ENCODE assay signal across 28 cellular contexts in the genomic region with DNA sequence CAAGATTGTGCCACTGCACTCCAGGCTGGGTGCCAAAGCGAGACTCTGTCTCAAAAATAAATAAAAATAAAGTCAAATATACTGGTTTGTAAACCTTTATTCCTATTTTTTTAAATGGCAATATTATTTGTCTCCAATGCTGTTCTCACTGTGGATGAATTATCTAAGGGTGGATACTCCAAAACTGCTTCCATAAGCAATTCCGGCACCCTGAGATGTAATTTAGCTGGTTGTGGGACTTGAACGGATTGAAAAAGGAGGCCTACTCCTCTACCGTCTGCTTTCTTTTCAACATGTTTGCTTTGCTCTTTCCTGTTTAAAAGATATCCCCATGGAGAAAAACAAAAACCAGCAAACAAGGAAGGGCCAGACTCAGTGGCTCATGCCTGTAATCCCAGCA.
"Had no signal": no experiment of that assay in that cellular context is flagged by ENCODE, and none has a peak within 500 bp of the region (broad histone marks: within the 10 kb centered on the region; RNA-seq: fewer than 3 reads in every experiment).

No MANE protein-coding gene starts in this region.

- H3K9ac ChIP-seq: neural progenitor cell, parathyroid adenoma had no signal

- H3K4me2 ChIP-seq: neural progenitor cell, smooth muscle cell had no signal

- H3K4me1 ChIP-seq: neural progenitor cell, parathyroid adenoma, psoas muscle, spleen, suprapubic skin, testis, tibial artery, transverse colon, upper lobe of right lung, uterus had no signal

- DNase-seq: natural killer cell; occipital lobe; ovary; posterior cingulate gyrus; psoas muscle; right cardiac atrium; spleen; stimulated activated CD4-positive, alpha-beta T cell treated with anti-CD3 and anti-CD28 coated beads, Interleukin-12 subunit alpha, Interleukin-12 subunit beta, amount 100 ng/mL, for 4 hours; stimulated activated CD4-positive, alpha-beta T cell treated with anti-CD3 and anti-CD28 coated beads, Interleukin-1b, Interleukin-23, amount 100 ng/mL, for 48 hours; stimulated activated CD4-positive, alpha-beta T cell treated with anti-CD3 and anti-CD28 coated beads, Interleukin-4, amount 100 ng/mL, for 1 hour; stimulated activated CD4-positive, alpha-beta T cell treated with anti-CD3 and anti-CD28 coated beads, Interleukin-4, amount 100 ng/mL, for 4 hours; stimulated activated CD8-positive, alpha-beta memory T cell treated with anti-CD3 and anti-CD28 coated beads, Interleukin-4, amount 100 ng/mL, for 48 hours; stimulated activated naive CD4-positive, alpha-beta T cell; stimulated activated naive CD8-positive, alpha-beta T cell treated with anti-CD3 and anti-CD28 coated beads, Interleukin-15, amount 100 ng/mL, for 72 hours; stimulated activated naive CD8-positive, alpha-beta T cell treated with anti-CD3 and anti-CD28 coated beads, Interleukin-15, Interleukin-2, amounts not matched to agents 100 U/mL and 50 U/mL, for 24 hours; substantia nigra; testis; tibial artery; transverse colon; upper lobe of right lung; uterus had no signal

- H3K4me3 ChIP-seq: neural progenitor cell, ovary, psoas muscle, skin epidermis, smooth muscle cell, spleen, suprapubic skin, testis, tibial artery, transverse colon, upper lobe of right lung, uterus had no signal

- H3K36me3 ChIP-seq: neural progenitor cell, ovary, spleen, suprapubic skin, tibial artery, transverse colon, upper lobe of right lung, uterus had no signal

- H3K9me3 ChIP-seq: ovary, psoas muscle, suprapubic skin, testis, tibial artery, transverse colon, upper lobe of right lung, uterus had no signal

- H3K27ac ChIP-seq: neural progenitor cell, ovary, parathyroid adenoma, psoas muscle, skin epidermis, spleen, suprapubic skin, testis, tibial artery, transverse colon, upper lobe of right lung, uterus had no signal

- ATAC-seq: natural killer cell; psoas muscle; right cardiac atrium; sciatic nerve; stimulated activated memory B cell treated with anti-CD40 and anti-IgM and Interleukin-4, amounts not matched to agents 10 μg/mL and 1 μg/mL and 100 μg/mL, for 72 hours; stimulated activated naive CD8-positive, alpha-beta T cell treated with anti-CD3 and anti-CD28 coated beads, Interleukin-15, amount 100 ng/mL, for 72 hours; stimulated activated naive CD8-positive, alpha-beta T cell treated with anti-CD3 and anti-CD28 coated beads, Interleukin-15, Interleukin-2, amounts not matched to agents 100 U/mL and 50 U/mL, for 24 hours; upper lobe of right lung had no signal

- H3K79me2 ChIP-seq: parathyroid adenoma had no signal

- H2AFZ ChIP-seq: neural progenitor cell, parathyroid adenoma had no signal

- H3K27me3 ChIP-seq: neural progenitor cell, ovary, spleen, suprapubic skin, testis, tibial artery, transverse colon, upper lobe of right lung, uterus had no signal
